26 cellular contexts compared by ENCODE assay signal in the genomic region with DNA sequence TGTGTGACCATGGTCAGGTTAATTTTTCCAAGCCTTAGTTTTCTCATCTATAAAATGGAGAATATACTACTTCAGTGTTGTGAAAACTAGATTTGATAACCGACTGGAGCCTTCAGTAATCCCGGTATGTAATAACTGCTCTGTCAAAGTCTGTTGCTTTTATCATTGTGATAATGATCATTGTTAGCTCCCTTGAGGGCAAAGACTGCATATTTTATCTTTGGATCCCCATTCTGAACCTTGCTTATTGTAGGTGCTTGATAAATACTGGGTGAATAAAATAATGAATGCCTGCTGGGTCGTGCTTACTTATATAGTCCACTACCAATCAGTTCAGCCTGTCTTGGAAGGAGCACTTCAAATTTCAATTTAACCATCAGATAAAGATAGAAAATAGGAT.
"Had no signal": no experiment of that assay in that cellular context is flagged by ENCODE, and none has a peak within 500 bp of the region (broad histone marks: within the 10 kb centered on the region; RNA-seq: fewer than 3 reads in every experiment).

No MANE protein-coding gene starts in this region.

- H3K9me3 ChIP-seq: ascending aorta, esophagus muscularis mucosa, right atrium auricular region, SJSA1, spleen, thoracic aorta, uterus had no signal

- ATAC-seq: activated CD8-positive, alpha-beta memory T cell treated with anti-CD3 and anti-CD28 coated beads, Interleukin-2, amount 10 ng/mL, durations not matched to agents 7 days and 5 days; activated CD8-positive, alpha-beta T cell treated with anti-CD3 and anti-CD28 coated beads, Interleukin-2, amount 10 ng/mL, durations not matched to agents 7 days and 5 days; left cardiac atrium; naive thymus-derived CD4-positive, alpha-beta T cell had no signal

- H3K27ac ChIP-seq: ascending aorta, brain microvascular endothelial cell, parathyroid adenoma, right atrium auricular region, SJSA1, spleen, thoracic aorta, uterus had no signal

- H3K4me3 Mint-ChIP-seq: activated B cell treated with CpG ODN at 0.5 μM for 24 hours; activated CD8-positive, alpha-beta memory T cell treated with anti-CD3 and anti-CD28 coated beads, Interleukin-2, amount 10 ng/mL, durations not matched to agents 7 days and 5 days; activated CD8-positive, alpha-beta T cell treated with anti-CD3 and anti-CD28 coated beads, Interleukin-2, amount 10 ng/mL, durations not matched to agents 7 days and 5 days; activated naive CD8-positive, alpha-beta T cell; mesothelial cell of epicardium; naive thymus-derived CD4-positive, alpha-beta T cell; neural crest cell had no signal

- H3K4me3 ChIP-seq: ascending aorta, esophagus muscularis mucosa, right atrium auricular region, SJSA1, spleen, thoracic aorta, uterus had no signal

- H3K27ac Mint-ChIP-seq: activated B cell treated with CpG ODN at 0.5 μM for 24 hours; activated CD8-positive, alpha-beta memory T cell treated with anti-CD3 and anti-CD28 coated beads, Interleukin-2, amount 10 ng/mL, durations not matched to agents 7 days and 5 days; activated CD8-positive, alpha-beta T cell treated with anti-CD3 and anti-CD28 coated beads, Interleukin-2, amount 10 ng/mL, durations not matched to agents 7 days and 5 days; activated naive CD8-positive, alpha-beta T cell; mesothelial cell of epicardium; naive thymus-derived CD4-positive, alpha-beta T cell had no signal

- H3K4me1 Mint-ChIP-seq: activated B cell treated with CpG ODN at 0.5 μM for 24 hours; activated CD8-positive, alpha-beta memory T cell treated with anti-CD3 and anti-CD28 coated beads, Interleukin-2, amount 10 ng/mL, durations not matched to agents 7 days and 5 days; naive thymus-derived CD4-positive, alpha-beta T cell had no signal

- H3K36me3 Mint-ChIP-seq: activated CD8-positive, alpha-beta memory T cell treated with anti-CD3 and anti-CD28 coated beads, Interleukin-2, amount 10 ng/mL, durations not matched to agents 7 days and 5 days; mesothelial cell of epicardium had no signal

- H3K9ac ChIP-seq: parathyroid adenoma had no signal

- DNase-seq: activated B cell treated with CpG ODN at 0.5 μM for 24 hours; activated CD4-positive, alpha-beta T cell treated with anti-CD3 and anti-CD28 coated beads, Interleukin-2, amount 50 U/mL, for 1 hour; activated CD8-positive, alpha-beta memory T cell treated with anti-CD3 and anti-CD28 coated beads, Interleukin-2, amount 10 ng/mL, durations not matched to agents 7 days and 5 days; activated CD8-positive, alpha-beta T cell treated with anti-CD3 and anti-CD28 coated beads, Interleukin-2, amount 10 ng/mL, durations not matched to agents 7 days and 5 days; activated naive CD4-positive, alpha-beta T cell treated with Interleukin-2 at 50 U/mL for 16 hours; activated T-cell treated with anti-CD3 and anti-CD28 coated beads, Interleukin-2, amount 50 U/mL, for 48 hours; brain microvascular endothelial cell; left cardiac atrium; naive thymus-derived CD4-positive, alpha-beta T cell; occipital lobe; spleen; stimulated activated naive CD4-positive, alpha-beta T cell treated with Interleukin-2 at 50 U/mL for 16 hours; trophoblast cell; uterus had no signal

- H3K4me1 ChIP-seq: ascending aorta, SJSA1, spleen, uterus had no signal

- H3K27me3 ChIP-seq: ascending aorta, brain microvascular endothelial cell, esophagus muscularis mucosa, right atrium auricular region, SJSA1, spleen, uterus had no signal

- H3K27me3 Mint-ChIP-seq: activated B cell treated with CpG ODN at 0.5 μM for 24 hours; activated CD8-positive, alpha-beta memory T cell treated with anti-CD3 and anti-CD28 coated beads, Interleukin-2, amount 10 ng/mL, durations not matched to agents 7 days and 5 days; activated naive CD8-positive, alpha-beta T cell had no signal

- H3K9me3 Mint-ChIP-seq: activated B cell treated with CpG ODN at 0.5 μM for 24 hours; mesothelial cell of epicardium; naive thymus-derived CD4-positive, alpha-beta T cell; neural crest cell had no signal

- H3K36me3 ChIP-seq: ascending aorta, brain microvascular endothelial cell, esophagus muscularis mucosa, right atrium auricular region, SJSA1, spleen, thoracic aorta, uterus had no signal

- FAIRE-seq: frontal cortex, keratinocyte, TTC549 had no signal
